In genomic region chr1:1355376-1355775, GRCh38 we compare ENCODE assay signal across 1 cellular context.
TF ChIP-seq lines count a peak whose summit lies in the region.

No MANE protein-coding gene starts in this region.

TF ChIP-seq in GM23338, 12 proteins besides CTCF, POLR2A, EP300 and RAD21 (continued from another document):
- TF ChIP-seq ZNF462 (CRISPR knock-in tag; IDR thresholded peaks at IDR 0.05) = no peak
TF ChIP-seq in GM23338: peak in this region for 0.
